8 cellular contexts compared by ENCODE assay signal in the genomic region with DNA sequence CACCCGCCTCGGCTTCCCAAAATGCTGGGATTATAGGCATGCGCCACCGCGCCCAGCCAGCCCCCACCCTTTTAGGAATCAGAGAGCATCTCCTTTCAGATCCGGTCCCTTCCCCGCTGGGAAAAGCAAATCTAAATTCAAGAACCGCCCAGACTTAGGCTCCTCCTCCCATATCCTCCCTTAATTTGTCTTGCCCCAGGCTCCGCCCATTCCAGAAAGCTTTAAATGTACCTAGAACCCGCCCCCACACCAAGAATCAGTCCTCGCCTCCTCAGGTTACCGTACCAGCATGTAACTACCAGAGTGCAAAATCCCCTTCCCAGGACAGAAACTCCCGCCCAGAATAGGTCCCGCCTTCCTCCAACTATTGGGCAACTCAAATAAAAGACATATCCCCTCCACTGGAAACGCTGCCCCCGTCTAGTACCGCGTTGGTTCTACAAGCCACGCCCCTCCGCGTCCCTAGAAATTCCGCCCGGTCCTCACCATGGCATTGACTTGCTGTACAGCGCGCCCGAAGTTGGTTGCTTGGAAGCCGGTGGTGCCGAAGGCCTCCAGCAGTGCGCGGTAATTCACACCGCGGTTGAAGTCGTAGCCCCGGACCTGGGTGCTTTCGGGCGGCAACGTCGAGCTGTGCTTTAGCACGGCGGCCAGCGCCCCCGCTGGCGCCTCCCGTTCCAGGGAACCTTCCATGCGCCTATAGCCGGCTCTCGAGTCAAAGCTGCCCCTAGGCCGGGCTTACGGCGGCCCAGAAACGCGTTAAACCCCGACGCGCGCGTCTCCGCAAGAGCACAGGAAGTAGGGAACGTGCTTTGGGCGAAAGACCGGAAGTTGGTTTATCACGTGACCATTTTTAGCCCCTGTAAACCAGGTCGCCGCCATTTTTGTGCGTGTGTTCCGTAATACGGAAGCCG. TPM values are rescaled to one million over a fixed set of nuclear protein-coding genes. Genes with fewer than 3 reads are reported as not detected.
DNase-seq lines count a peak whose midpoint lies in the region; ATAC-seq and TF ChIP-seq lines count a peak whose summit lies in the region.

A gene (minus strand): TSS at position 807 of the 914 bp plus-strand sequence. CDS start 114 bp downstream, at position 693.

- H3K9me2 ChIP-seq in PC-9 (ENCODE audit: insufficient read depth), result no peaks in the 10 kb centered on the region

- H3K9me3 ChIP-seq in PC-9 (ENCODE audit: insufficient read depth, low read depth) (no peaks in the 10 kb centered on the region), mucosa of rectum (ENCODE audit: control insufficient read depth in 2 of 2, low read length in 2 of 2) (no peaks in the 10 kb centered on the region)

- H2AFZ ChIP-seq in PC-9, result peak within 1 kb of the TSS; percentile 93

- peak within 1 kb of the TSS; percentile 89 to 98 for H3K9ac ChIP-seq in mucosa of rectum (ENCODE audit: low read depth in 1 of 2, low read length in 2 of 2)

- TF ChIP-seq POLR2A in erythroblast (IDR thresholded peaks at IDR 0.05; ENCODE audit: low read length), result peak; percentile 69

- DNase-seq in DMS114 treated with DMSO at 0.1 percent for 48 hours (lab: John Stamatoyannopoulos, UW; ENCODE audit: unreplicated experiment), result peak; percentile 93
- DNase-seq in Jurkat, Clone E6-1 (ENCODE audit: low read depth, low spot score), result peak; percentile 99
- DNase-seq in PC-9, result peak; percentile 93 to 98
- DNase-seq in activated T-cell treated with anti-CD3 and anti-CD28 coated beads, Interleukin-2, amount 50 U/mL, for 1 hour, result peak; percentile 79
- DNase-seq in erythroblast (lab: John Stamatoyannopoulos, UW), result peak; percentile 97 to 99
- peak; percentile 92 for DNase-seq in stimulated activated CD8-positive, alpha-beta memory T cell treated with anti-CD3 and anti-CD28 coated beads, Interleukin-4, amount 100 ng/mL, for 48 hours

- H3K27ac ChIP-seq in PC-9 (peak within 1 kb of the TSS; percentile 98), mucosa of rectum (ENCODE audit: low read depth in 2 of 2, low read length in 2 of 2) (peak within 1 kb of the TSS; percentile 91 to 98)

- peaks cover 24% of the 10 kb centered on the region for H4K20me1 ChIP-seq in PC-9 (ENCODE audit: insufficient read depth)

- peak within 1 kb of the TSS; percentile 75 for H3K4me2 ChIP-seq in PC-9

- TF ChIP-seq CTCF in PC-9 (conservative IDR thresholded peaks at IDR 0.05), result peak; percentile 30; the same call in 1 of the 2 replicates

- TSS peak; percentile 71 for BruUV-seq in PC-9 (replicated peaks; lab: Mats Ljungman, UMichigan)

- ATAC-seq in GM21576 (IDR thresholded peaks at IDR 0.05; ENCODE audit: unreplicated experiment), result peak; percentile 59

- CTCF ChIA-PET in PC-9 (lab: Charles Lee), result interaction anchor here (0.5 to 0.8 kb wide), 4 partner anchors 12 to 622 kb away, joined by 3 to 5 read pairs (median 4); no protein-coding TSS in a partner anchor

- H3K27me3 ChIP-seq in PC-9 (ENCODE audit: insufficient read depth, low read depth), result no peaks in the 10 kb centered on the region
- no peaks in the 10 kb centered on the region for H3K27me3 ChIP-seq in mucosa of rectum (ENCODE audit: control insufficient read depth in 2 of 2, insufficient read depth in 2 of 2, low read length in 2 of 2)

- intact Hi-C loops in PC-9 (cut with micrococcal nuclease; ENCODE audit: unreplicated experiment), result loop anchor here (1.0 kb wide), 1 partner anchor 56 kb away; a partner anchor contains a TSS

- H3K79me2 ChIP-seq in PC-9 (ENCODE audit: low read depth), result peaks cover 19% of the 10 kb centered on the region

- peak within 1 kb of the TSS; percentile 95 for H3K4me3 ChIP-seq in Jurkat, Clone E6-1 (ENCODE audit: low read length)
- H3K4me3 ChIP-seq in PC-9, result peak within 1 kb of the TSS; percentile 76
- peak within 1 kb of the TSS; percentile 87 to 94 for H3K4me3 ChIP-seq in mucosa of rectum (ENCODE audit: low read length in 2 of 2)

- H3K4me1 ChIP-seq in PC-9 (replicated peaks; ENCODE audit: insufficient read depth), result peaks cover 11% of the 10 kb centered on the region; the same call in 1 of the 2 replicates
- peaks cover 2 to 4% of the 10 kb centered on the region in 2 donors for H3K4me1 ChIP-seq in mucosa of rectum (ENCODE audit: control insufficient read depth in 2 of 2, insufficient read depth in 2 of 2, low read length in 2 of 2)

- H3F3A ChIP-seq in PC-9 (ENCODE audit: insufficient read depth, low read depth), result peaks cover 52% of the 10 kb centered on the region

- H3K36me3 ChIP-seq in PC-9 (ENCODE audit: low read depth) (peaks cover 19% of the 10 kb centered on the region), mucosa of rectum (ENCODE audit: control insufficient read depth in 2 of 2, insufficient read depth in 2 of 2, low read length in 2 of 2) (peaks cover 26 to 30% of the 10 kb centered on the region in 2 donors)

- POLR2A ChIA-PET in PC-9 (lab: Charles Lee; ENCODE audit: unreplicated experiment), result interaction anchor here (0.5 to 0.6 kb wide), 3 partner anchors 15 to 188 kb away, joined by 3 to 7 read pairs (median 6); a partner anchor contains a TSS

RNA-seq across cellular contexts. Expression of the gene that starts here (rescaled TPM):
- polyA plus RNA-seq in Jurkat, Clone E6-1 (2012; ENCODE audit: insufficient read depth, insufficient read length), result 200 TPM
- total RNA-seq in PC-9 (2021), result 106 and 121 TPM in 2 replicates

Comparison
In these comparisons a context has a peak if more than half of its experiments do, and no peak if none do; other contexts are left out.
1. Peak in every context shown above with its lines: DNase-seq, ATAC-seq, H3K4me3 ChIP-seq and H3K27ac ChIP-seq.